In genomic region chr11:129861702-129862107, GRCh38 we compare ENCODE assay signal across 9 cellular contexts. TPM values are rescaled to one million over a fixed set of nuclear protein-coding genes. Genes with fewer than 3 reads are reported as not detected.
DNase-seq lines count a peak whose midpoint lies in the region; ATAC-seq, FAIRE-seq and TF ChIP-seq lines count a peak whose summit lies in the region.
"Had no signal": no experiment of that assay in that cellular context is flagged by ENCODE, and none has a peak within 500 bp of the region (broad histone marks: within the 10 kb centered on the region; RNA-seq: fewer than 3 reads in every experiment).

No MANE protein-coding gene starts in this region.

- peak; percentile 50 for FAIRE-seq in endometrium (lab: Jason Lieb, UNC)

- ATAC-seq in HG02759 (IDR thresholded peaks at IDR 0.05; ENCODE audit: unreplicated experiment) (no peak), GM18511 (IDR thresholded peaks at IDR 0.05; ENCODE audit: unreplicated experiment) (no peak)

- in situ Hi-C loops in KBM-7 (cut with MboI; ENCODE audit: low pct_unique_long_range_greater_than_20kb, low sequenced_read_pairs) = no loop called here

- TF ChIP-seq CTCF in AG10803 (conservative IDR thresholded peaks at IDR 0.05; ENCODE audit: low read length) = no peak

- peak; percentile 93 for DNase-seq in AG10803 (ENCODE audit: low read depth)
- DNase-seq in M059J (ENCODE audit: low read depth) = peak; percentile 98
- DNase-seq in mucosa of gallbladder (ENCODE audit: low spot score) = peak; percentile 90
- DNase-seq in KBM-7 = no peak
- no peak for DNase-seq in GF-D8 (lab: John Stamatoyannopoulos, UW)
- DNase-seq: activated B cell treated with CpG ODN at 0.5 μM for 24 hours had no signal

- no peak overlapping the region for H3K4me3 ChIP-seq in AG10803 (ENCODE audit: low read length)

RNA-seq across cellular contexts. Expression of gene NFRKB, which starts 33.7 kb away (rescaled TPM):
- 21.2 and 26.0 TPM in 2 replicates for total RNA-seq in M059J (2014; rRNA removed; shearing (Covaris generic))
- 23.5 TPM for total RNA-seq in mucosa of gallbladder

RNA-seq across cellular contexts. Expression of gene TMEM45B, which starts 46.1 kb away (rescaled TPM):
- total RNA-seq in M059J (2014; rRNA removed; shearing (Covaris generic)) = not detected in 2 replicates
- total RNA-seq in mucosa of gallbladder = 86.0 TPM
- total RNA-seq: activated B cell treated with CpG ODN at 0.5 μM for 24 hours had no signal

Comparison
In these comparisons a context has a peak if more than half of its experiments do, and no peak if none do; other contexts are left out.
1. DNase-seq: peak in AG10803 (single experiment), M059J (single experiment) and mucosa of gallbladder (single experiment); none in KBM-7 (single experiment) and GF-D8 (single experiment).
2. RNA of gene TMEM45B, which starts 46.1 kb away (total RNA-seq): 86.0 TPM in mucosa of gallbladder (single experiment); not detected in M059J; every median in the first group is over 10 times any median in the second.